In genomic region chr2:187594801-187595200, GRCh38 we compare ENCODE assay signal across 15 cellular contexts. TPM values are rescaled to one million over a fixed set of nuclear protein-coding genes. Genes with fewer than 3 reads are reported as not detected.
DNase-seq lines count a peak whose midpoint lies in the region; ATAC-seq and TF ChIP-seq lines count a peak whose summit lies in the region.
"Had no signal": no experiment of that assay in that cellular context is flagged by ENCODE, and none has a peak within 500 bp of the region (broad histone marks: within the 10 kb centered on the region; RNA-seq: fewer than 3 reads in every experiment).

No MANE protein-coding gene starts in this region.

- H3K36me3 ChIP-seq in Loucy (ENCODE audit: insufficient read depth, low read length): no peaks in the 10 kb centered on the region
- H3K36me3 ChIP-seq in osteoblast (ENCODE audit: insufficient read depth, low read length): no peaks in the 10 kb centered on the region
- H3K36me3 ChIP-seq: left ventricle myocardium inferior had no signal

- H2AFZ ChIP-seq in Loucy (ENCODE audit: low read length) (no peak overlapping the region), osteoblast (ENCODE audit: low read length) (no peak overlapping the region)

- POLR2A ChIA-PET in CD4-positive, alpha-beta T cell (lab: Charles Lee): no interaction called here

- H3K36me3 Mint-ChIP-seq in natural killer cell: no peaks in the 10 kb centered on the region
- H3K36me3 Mint-ChIP-seq in CD4-positive, alpha-beta T cell (ENCODE audit: low read depth): no peaks in the 10 kb centered on the region

- H3K4me1 Mint-ChIP-seq in natural killer cell: no peaks in the 10 kb centered on the region
- H3K4me1 Mint-ChIP-seq in CD4-positive, alpha-beta T cell (ENCODE audit: low read depth): no peaks in the 10 kb centered on the region

- H3K4me1 ChIP-seq in Loucy (ENCODE audit: insufficient read depth, low read length, poor library complexity, severe bottlenecking): no peaks in the 10 kb centered on the region
- H3K4me1 ChIP-seq in osteoblast (ENCODE audit: insufficient read depth, low read length): no peaks in the 10 kb centered on the region
- H3K4me1 ChIP-seq: left ventricle myocardium inferior had no signal

- no peaks in the 10 kb centered on the region for H3K79me2 ChIP-seq in Loucy (ENCODE audit: insufficient read depth, low read length)
- H3K79me2 ChIP-seq in osteoblast (ENCODE audit: insufficient read depth, low read length): no peaks in the 10 kb centered on the region

- no peak overlapping the region for H3K27ac Mint-ChIP-seq in natural killer cell
- H3K27ac Mint-ChIP-seq in CD4-positive, alpha-beta T cell: no peak overlapping the region

- H3K27me3 ChIP-seq in Loucy (ENCODE audit: insufficient read depth, low read length, poor library complexity, severe bottlenecking) (no peaks in the 10 kb centered on the region), osteoblast (ENCODE audit: insufficient read depth, low read length) (no peaks in the 10 kb centered on the region)
- H3K27me3 ChIP-seq in CD4-positive, alpha-beta T cell (ENCODE audit: control insufficient read depth, insufficient read depth, low read length): no peaks in the 10 kb centered on the region

- no peak overlapping the region for H3K4me3 ChIP-seq in Loucy (ENCODE audit: low read length, poor library complexity, severe bottlenecking)
- no peak overlapping the region for H3K4me3 ChIP-seq in osteoblast (ENCODE audit: insufficient read depth, low read length)
- H3K4me3 ChIP-seq: left ventricle myocardium inferior had no signal

- H4K20me1 ChIP-seq in Loucy (ENCODE audit: insufficient read depth, low read length, poor library complexity, severe bottlenecking) (no peaks in the 10 kb centered on the region), osteoblast (ENCODE audit: insufficient read depth, low read length) (no peaks in the 10 kb centered on the region)

- CTCF ChIA-PET in CD4-positive, alpha-beta T cell (lab: Charles Lee): no interaction called here

- H3K9me3 Mint-ChIP-seq in natural killer cell: peaks cover 2 to 6% of the 10 kb centered on the region in 2 donors
- no peaks in the 10 kb centered on the region for H3K9me3 Mint-ChIP-seq in CD4-positive, alpha-beta T cell

- H3K9ac ChIP-seq in Loucy (ENCODE audit: low read depth, low read length, poor library complexity, severe bottlenecking): no peak overlapping the region

- no peaks in the 10 kb centered on the region for H3K27me3 Mint-ChIP-seq in natural killer cell (ENCODE audit: low read depth in 2 of 2)
- no peaks in the 10 kb centered on the region for H3K27me3 Mint-ChIP-seq in CD4-positive, alpha-beta T cell

- DNase-seq in ELR (ENCODE audit: low read depth): peak; percentile 16
- peak; percentile 29 for DNase-seq in dermis blood vessel endothelial cell
- no peak for DNase-seq in osteoblast (ENCODE audit: insufficient read length, low spot score, missing footprints)
- no peak for DNase-seq in natural killer cell
- DNase-seq in iPS-NIHi7 (ENCODE audit: extremely low spot score): no peak
- no peak for DNase-seq in CD4-positive, alpha-beta T cell
- DNase-seq: activated CD4-positive, alpha-beta T cell treated with anti-CD3 and anti-CD28 coated beads for 4 hours; activated CD8-positive, alpha-beta memory T cell treated with anti-CD3 and anti-CD28 coated beads, Interleukin-2, amount 50 U/mL, for 4 hours; activated gamma-delta T cell treated with Interleukin-2 at 50 U/mL for 16 hours; left ventricle myocardium inferior; NCI-H1048; NCI-H2171 treated with DMSO at 0.1 percent for 48 hours; SHP77 treated with DMSO at 0.1 percent for 48 hours had no signal

- peak; percentile 49 for TF ChIP-seq CTCF in Loucy (conservative IDR thresholded peaks at IDR 0.05; ENCODE audit: low read length)
- TF ChIP-seq CTCF in osteoblast (IDR thresholded peaks at IDR 0.05; ENCODE audit: extremely low read depth, low read depth, low read length): peak; percentile 12
- no peak for TF ChIP-seq CTCF in natural killer cell (IDR thresholded peaks at IDR 0.05)
- TF ChIP-seq CTCF in CD4-positive, alpha-beta T cell (IDR thresholded peaks at IDR 0.05): no peak

- no peaks in the 10 kb centered on the region for H3F3A ChIP-seq in Loucy (ENCODE audit: low read depth)

- intact Hi-C loops in natural killer cell (cut with micrococcal nuclease): no loop called here
- intact Hi-C loops in CD4-positive, alpha-beta T cell (cut with DNase I, micrococcal nuclease): no loop called here

- H3K4me2 ChIP-seq in Loucy (ENCODE audit: low read depth, low read length, poor library complexity, severe bottlenecking) (no peak overlapping the region), osteoblast (ENCODE audit: insufficient read depth, low read length) (no peak overlapping the region)

- ATAC-seq in natural killer cell (no peak), HG02759 (IDR thresholded peaks at IDR 0.05; ENCODE audit: unreplicated experiment) (no peak)
- no peak for ATAC-seq in CD4-positive, alpha-beta T cell (ENCODE audit: poor library complexity)

- H3K9me2 ChIP-seq in Loucy (replicated peaks; ENCODE audit: low read depth, low read length): no peaks in the 10 kb centered on the region

- H3K9me3 ChIP-seq in Loucy (ENCODE audit: insufficient read depth, low read depth, low read length) (no peaks in the 10 kb centered on the region; the same call in 1 of the 2 replicates), osteoblast (ENCODE audit: low read depth, low read length) (no peaks in the 10 kb centered on the region)
- no peaks in the 10 kb centered on the region for H3K9me3 ChIP-seq in CD4-positive, alpha-beta T cell (ENCODE audit: control insufficient read depth, low read length)
- H3K9me3 ChIP-seq: left ventricle myocardium inferior had no signal

- H3K27ac ChIP-seq in osteoblast (ENCODE audit: low read depth, low read length): no peak overlapping the region
- H3K27ac ChIP-seq in CD4-positive, alpha-beta T cell (ENCODE audit: low read depth, low read length): no peak overlapping the region
- H3K27ac ChIP-seq: left ventricle myocardium inferior had no signal

- H3K4me3 Mint-ChIP-seq in natural killer cell: no peak overlapping the region
- no peak overlapping the region for H3K4me3 Mint-ChIP-seq in CD4-positive, alpha-beta T cell

RNA-seq across cellular contexts. Expression of gene TFPI, which starts 40.6 kb away (rescaled TPM):
- total RNA-seq in dermis blood vessel endothelial cell (1,082 and 1,146 TPM in 2 replicates), osteoblast (123 and 154 TPM in 2 replicates), natural killer cell (1 to 10 TPM in 1 of 3 donors, under 1 TPM in 2; 0.10 to 1.2 (median 0.23) TPM)
- under 1 TPM in 1 of 2 experiments, not detected in 1; 0.17 TPM for total RNA-seq in CD4-positive, alpha-beta T cell

Comparison
In these comparisons a context has a peak if more than half of its experiments do, and no peak if none do; other contexts are left out.
1. DNase-seq: peak in ELR (single experiment) and dermis blood vessel endothelial cell (single experiment); none in osteoblast (single experiment), natural killer cell (single experiment), iPS-NIHi7 (single experiment) and CD4-positive, alpha-beta T cell (0 of 10).
2. CTCF ChIP-seq: peak in Loucy (single experiment) and osteoblast (single experiment); none in natural killer cell (single experiment) and CD4-positive, alpha-beta T cell (single experiment).
3. RNA of gene TFPI, which starts 40.6 kb away (total RNA-seq): 1,082 to 1,146 TPM in dermis blood vessel endothelial cell and 123 to 154 TPM in osteoblast; 0.10 to 1.2 TPM in natural killer cell and 0.17 TPM in CD4-positive, alpha-beta T cell; every median in the first group is over 10 times any median in the second.